1 cellular context compared by ENCODE assay signal in genomic region chr5:148390914-148391313, GRCh38.
TF ChIP-seq lines count a peak whose summit lies in the region.

No MANE protein-coding gene starts in this region.

TF ChIP-seq in GM23338, 12 proteins besides CTCF, POLR2A, EP300 and RAD21 (continued from another document):
- TF ChIP-seq ZNF462 (CRISPR knock-in tag; IDR thresholded peaks at IDR 0.05): no peak
- TF ChIP-seq EZH2phosphoT487 (IDR thresholded peaks at IDR 0.05; ENCODE audit: unreplicated experiment): no peak
- TF ChIP-seq NANOG (IDR thresholded peaks at IDR 0.05; ENCODE audit: borderline replicate concordance): no peak
- no peak for TF ChIP-seq ZNF114 (CRISPR knock-in tag; IDR thresholded peaks at IDR 0.05)
- no peak for TF ChIP-seq ETS1 (IDR thresholded peaks at IDR 0.05)
- no peak for TF ChIP-seq ZNF331 (CRISPR knock-in tag; IDR thresholded peaks at IDR 0.05; ENCODE audit: low read depth)
- no peak for TF ChIP-seq CREB1 (CRISPR knock-in tag; IDR thresholded peaks at IDR 0.05; ENCODE audit: low read depth)
- TF ChIP-seq EZH2 (IDR thresholded peaks at IDR 0.05; ENCODE audit: low read depth, unreplicated experiment): no peak
